In the genomic region with DNA sequence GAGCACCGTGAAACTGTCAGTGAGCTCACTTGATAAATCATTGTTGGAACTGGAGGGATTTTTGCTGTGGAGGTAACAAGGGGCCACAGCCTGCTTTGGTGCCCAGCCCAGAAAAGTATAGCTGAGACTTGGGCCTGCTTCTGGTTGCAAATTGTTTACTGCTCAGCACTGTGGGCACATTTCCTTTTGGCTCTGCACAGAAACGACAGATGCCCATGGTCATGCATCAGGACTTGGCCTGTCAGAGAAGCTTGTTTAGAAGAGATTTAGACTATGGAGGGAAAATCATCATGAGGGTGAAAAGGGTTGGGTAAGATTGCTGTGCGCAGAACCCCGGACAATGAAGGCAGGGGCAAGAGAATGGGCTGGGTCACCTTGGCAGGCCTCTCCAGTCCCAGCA, we compare ENCODE assay signal across 1 cellular context.
TF ChIP-seq lines count a peak whose summit lies in the region.

No MANE protein-coding gene starts in this region.

TF ChIP-seq in WTC11, 78 proteins besides CTCF, POLR2A, EP300 and RAD21 (continued from another document):
- TF ChIP-seq, protein P1, sequence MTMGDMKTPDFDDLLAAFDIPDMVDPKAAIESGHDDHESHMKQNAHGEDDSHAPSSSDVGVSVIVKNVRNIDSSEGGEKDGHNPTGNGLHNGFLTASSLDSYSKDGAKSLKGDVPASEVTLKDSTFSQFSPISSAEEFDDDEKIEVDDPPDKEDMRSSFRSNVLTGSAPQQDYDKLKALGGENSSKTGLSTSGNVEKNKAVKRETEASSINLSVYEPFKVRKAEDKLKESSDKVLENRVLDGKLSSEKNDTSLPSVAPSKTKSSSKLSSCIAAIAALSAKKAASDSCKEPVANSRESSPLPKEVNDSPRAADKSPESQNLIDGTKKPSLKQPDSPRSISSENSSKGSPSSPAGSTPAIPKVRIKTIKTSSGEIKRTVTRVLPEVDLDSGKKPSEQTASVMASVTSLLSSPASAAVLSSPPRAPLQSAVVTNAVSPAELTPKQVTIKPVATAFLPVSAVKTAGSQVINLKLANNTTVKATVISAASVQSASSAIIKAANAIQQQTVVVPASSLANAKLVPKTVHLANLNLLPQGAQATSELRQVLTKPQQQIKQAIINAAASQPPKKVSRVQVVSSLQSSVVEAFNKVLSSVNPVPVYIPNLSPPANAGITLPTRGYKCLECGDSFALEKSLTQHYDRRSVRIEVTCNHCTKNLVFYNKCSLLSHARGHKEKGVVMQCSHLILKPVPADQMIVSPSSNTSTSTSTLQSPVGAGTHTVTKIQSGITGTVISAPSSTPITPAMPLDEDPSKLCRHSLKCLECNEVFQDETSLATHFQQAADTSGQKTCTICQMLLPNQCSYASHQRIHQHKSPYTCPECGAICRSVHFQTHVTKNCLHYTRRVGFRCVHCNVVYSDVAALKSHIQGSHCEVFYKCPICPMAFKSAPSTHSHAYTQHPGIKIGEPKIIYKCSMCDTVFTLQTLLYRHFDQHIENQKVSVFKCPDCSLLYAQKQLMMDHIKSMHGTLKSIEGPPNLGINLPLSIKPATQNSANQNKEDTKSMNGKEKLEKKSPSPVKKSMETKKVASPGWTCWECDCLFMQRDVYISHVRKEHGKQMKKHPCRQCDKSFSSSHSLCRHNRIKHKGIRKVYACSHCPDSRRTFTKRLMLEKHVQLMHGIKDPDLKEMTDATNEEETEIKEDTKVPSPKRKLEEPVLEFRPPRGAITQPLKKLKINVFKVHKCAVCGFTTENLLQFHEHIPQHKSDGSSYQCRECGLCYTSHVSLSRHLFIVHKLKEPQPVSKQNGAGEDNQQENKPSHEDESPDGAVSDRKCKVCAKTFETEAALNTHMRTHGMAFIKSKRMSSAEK (CRISPR knock-in tag; IDR thresholded peaks at IDR 0.05; ENCODE audit: borderline replicate concordance): no peak
- TF ChIP-seq, protein P2, sequence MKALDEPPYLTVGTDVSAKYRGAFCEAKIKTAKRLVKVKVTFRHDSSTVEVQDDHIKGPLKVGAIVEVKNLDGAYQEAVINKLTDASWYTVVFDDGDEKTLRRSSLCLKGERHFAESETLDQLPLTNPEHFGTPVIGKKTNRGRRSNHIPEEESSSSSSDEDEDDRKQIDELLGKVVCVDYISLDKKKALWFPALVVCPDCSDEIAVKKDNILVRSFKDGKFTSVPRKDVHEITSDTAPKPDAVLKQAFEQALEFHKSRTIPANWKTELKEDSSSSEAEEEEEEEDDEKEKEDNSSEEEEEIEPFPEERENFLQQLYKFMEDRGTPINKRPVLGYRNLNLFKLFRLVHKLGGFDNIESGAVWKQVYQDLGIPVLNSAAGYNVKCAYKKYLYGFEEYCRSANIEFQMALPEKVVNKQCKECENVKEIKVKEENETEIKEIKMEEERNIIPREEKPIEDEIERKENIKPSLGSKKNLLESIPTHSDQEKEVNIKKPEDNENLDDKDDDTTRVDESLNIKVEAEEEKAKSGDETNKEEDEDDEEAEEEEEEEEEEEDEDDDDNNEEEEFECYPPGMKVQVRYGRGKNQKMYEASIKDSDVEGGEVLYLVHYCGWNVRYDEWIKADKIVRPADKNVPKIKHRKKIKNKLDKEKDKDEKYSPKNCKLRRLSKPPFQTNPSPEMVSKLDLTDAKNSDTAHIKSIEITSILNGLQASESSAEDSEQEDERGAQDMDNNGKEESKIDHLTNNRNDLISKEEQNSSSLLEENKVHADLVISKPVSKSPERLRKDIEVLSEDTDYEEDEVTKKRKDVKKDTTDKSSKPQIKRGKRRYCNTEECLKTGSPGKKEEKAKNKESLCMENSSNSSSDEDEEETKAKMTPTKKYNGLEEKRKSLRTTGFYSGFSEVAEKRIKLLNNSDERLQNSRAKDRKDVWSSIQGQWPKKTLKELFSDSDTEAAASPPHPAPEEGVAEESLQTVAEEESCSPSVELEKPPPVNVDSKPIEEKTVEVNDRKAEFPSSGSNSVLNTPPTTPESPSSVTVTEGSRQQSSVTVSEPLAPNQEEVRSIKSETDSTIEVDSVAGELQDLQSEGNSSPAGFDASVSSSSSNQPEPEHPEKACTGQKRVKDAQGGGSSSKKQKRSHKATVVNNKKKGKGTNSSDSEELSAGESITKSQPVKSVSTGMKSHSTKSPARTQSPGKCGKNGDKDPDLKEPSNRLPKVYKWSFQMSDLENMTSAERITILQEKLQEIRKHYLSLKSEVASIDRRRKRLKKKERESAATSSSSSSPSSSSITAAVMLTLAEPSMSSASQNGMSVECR (CRISPR knock-in tag; IDR thresholded peaks at IDR 0.05; ENCODE audit: borderline replicate concordance): no peak
- no peak for TF ChIP-seq ELF4 (CRISPR knock-in tag; IDR thresholded peaks at IDR 0.05; ENCODE audit: low read depth)
- TF ChIP-seq SOX15 (CRISPR knock-in tag; IDR thresholded peaks at IDR 0.05): no peak
- TF ChIP-seq ETV6 (CRISPR knock-in tag; IDR thresholded peaks at IDR 0.05): no peak
- TF ChIP-seq JAZF1 (CRISPR knock-in tag; IDR thresholded peaks at IDR 0.05): no peak
- no peak for TF ChIP-seq ZNF317 (CRISPR knock-in tag; IDR thresholded peaks at IDR 0.05; ENCODE audit: borderline replicate concordance, low read depth)
- TF ChIP-seq, protein P3, sequence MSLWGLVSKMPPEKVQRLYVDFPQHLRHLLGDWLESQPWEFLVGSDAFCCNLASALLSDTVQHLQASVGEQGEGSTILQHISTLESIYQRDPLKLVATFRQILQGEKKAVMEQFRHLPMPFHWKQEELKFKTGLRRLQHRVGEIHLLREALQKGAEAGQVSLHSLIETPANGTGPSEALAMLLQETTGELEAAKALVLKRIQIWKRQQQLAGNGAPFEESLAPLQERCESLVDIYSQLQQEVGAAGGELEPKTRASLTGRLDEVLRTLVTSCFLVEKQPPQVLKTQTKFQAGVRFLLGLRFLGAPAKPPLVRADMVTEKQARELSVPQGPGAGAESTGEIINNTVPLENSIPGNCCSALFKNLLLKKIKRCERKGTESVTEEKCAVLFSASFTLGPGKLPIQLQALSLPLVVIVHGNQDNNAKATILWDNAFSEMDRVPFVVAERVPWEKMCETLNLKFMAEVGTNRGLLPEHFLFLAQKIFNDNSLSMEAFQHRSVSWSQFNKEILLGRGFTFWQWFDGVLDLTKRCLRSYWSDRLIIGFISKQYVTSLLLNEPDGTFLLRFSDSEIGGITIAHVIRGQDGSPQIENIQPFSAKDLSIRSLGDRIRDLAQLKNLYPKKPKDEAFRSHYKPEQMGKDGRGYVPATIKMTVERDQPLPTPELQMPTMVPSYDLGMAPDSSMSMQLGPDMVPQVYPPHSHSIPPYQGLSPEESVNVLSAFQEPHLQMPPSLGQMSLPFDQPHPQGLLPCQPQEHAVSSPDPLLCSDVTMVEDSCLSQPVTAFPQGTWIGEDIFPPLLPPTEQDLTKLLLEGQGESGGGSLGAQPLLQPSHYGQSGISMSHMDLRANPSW (CRISPR knock-in tag; conservative IDR thresholded peaks at IDR 0.05; ENCODE audit: low read depth): no peak
TF ChIP-seq in WTC11: peak in this region for 0.
